ENCODE assay signal across 1 cellular context in the genomic region with DNA sequence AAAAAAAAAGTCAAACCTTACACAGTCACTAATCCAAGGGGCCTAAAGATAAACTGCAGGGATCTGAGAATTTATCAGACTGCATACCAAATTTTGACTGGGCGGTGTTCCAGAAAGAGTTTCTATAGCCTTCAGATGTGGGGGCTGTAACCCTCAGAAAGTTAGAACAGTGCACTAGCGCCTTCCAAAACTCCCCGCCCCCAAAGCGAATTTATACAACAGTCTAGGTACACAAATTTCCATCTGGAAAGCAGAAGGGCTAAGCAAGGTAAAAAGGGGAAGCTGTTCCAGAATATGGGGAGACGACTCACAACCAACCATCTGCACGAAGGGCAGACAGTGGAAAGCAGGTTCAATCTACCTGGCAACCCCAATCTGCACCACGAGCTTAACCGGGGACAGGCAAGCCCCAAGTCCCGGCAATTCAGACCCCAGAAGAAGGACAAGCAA.
TF ChIP-seq lines count a peak whose summit lies in the region.

No MANE protein-coding gene starts in this region.

TF ChIP-seq in H1, 55 proteins besides CTCF, POLR2A, EP300 and RAD21 (continued from another document):
- TF ChIP-seq, protein P1, sequence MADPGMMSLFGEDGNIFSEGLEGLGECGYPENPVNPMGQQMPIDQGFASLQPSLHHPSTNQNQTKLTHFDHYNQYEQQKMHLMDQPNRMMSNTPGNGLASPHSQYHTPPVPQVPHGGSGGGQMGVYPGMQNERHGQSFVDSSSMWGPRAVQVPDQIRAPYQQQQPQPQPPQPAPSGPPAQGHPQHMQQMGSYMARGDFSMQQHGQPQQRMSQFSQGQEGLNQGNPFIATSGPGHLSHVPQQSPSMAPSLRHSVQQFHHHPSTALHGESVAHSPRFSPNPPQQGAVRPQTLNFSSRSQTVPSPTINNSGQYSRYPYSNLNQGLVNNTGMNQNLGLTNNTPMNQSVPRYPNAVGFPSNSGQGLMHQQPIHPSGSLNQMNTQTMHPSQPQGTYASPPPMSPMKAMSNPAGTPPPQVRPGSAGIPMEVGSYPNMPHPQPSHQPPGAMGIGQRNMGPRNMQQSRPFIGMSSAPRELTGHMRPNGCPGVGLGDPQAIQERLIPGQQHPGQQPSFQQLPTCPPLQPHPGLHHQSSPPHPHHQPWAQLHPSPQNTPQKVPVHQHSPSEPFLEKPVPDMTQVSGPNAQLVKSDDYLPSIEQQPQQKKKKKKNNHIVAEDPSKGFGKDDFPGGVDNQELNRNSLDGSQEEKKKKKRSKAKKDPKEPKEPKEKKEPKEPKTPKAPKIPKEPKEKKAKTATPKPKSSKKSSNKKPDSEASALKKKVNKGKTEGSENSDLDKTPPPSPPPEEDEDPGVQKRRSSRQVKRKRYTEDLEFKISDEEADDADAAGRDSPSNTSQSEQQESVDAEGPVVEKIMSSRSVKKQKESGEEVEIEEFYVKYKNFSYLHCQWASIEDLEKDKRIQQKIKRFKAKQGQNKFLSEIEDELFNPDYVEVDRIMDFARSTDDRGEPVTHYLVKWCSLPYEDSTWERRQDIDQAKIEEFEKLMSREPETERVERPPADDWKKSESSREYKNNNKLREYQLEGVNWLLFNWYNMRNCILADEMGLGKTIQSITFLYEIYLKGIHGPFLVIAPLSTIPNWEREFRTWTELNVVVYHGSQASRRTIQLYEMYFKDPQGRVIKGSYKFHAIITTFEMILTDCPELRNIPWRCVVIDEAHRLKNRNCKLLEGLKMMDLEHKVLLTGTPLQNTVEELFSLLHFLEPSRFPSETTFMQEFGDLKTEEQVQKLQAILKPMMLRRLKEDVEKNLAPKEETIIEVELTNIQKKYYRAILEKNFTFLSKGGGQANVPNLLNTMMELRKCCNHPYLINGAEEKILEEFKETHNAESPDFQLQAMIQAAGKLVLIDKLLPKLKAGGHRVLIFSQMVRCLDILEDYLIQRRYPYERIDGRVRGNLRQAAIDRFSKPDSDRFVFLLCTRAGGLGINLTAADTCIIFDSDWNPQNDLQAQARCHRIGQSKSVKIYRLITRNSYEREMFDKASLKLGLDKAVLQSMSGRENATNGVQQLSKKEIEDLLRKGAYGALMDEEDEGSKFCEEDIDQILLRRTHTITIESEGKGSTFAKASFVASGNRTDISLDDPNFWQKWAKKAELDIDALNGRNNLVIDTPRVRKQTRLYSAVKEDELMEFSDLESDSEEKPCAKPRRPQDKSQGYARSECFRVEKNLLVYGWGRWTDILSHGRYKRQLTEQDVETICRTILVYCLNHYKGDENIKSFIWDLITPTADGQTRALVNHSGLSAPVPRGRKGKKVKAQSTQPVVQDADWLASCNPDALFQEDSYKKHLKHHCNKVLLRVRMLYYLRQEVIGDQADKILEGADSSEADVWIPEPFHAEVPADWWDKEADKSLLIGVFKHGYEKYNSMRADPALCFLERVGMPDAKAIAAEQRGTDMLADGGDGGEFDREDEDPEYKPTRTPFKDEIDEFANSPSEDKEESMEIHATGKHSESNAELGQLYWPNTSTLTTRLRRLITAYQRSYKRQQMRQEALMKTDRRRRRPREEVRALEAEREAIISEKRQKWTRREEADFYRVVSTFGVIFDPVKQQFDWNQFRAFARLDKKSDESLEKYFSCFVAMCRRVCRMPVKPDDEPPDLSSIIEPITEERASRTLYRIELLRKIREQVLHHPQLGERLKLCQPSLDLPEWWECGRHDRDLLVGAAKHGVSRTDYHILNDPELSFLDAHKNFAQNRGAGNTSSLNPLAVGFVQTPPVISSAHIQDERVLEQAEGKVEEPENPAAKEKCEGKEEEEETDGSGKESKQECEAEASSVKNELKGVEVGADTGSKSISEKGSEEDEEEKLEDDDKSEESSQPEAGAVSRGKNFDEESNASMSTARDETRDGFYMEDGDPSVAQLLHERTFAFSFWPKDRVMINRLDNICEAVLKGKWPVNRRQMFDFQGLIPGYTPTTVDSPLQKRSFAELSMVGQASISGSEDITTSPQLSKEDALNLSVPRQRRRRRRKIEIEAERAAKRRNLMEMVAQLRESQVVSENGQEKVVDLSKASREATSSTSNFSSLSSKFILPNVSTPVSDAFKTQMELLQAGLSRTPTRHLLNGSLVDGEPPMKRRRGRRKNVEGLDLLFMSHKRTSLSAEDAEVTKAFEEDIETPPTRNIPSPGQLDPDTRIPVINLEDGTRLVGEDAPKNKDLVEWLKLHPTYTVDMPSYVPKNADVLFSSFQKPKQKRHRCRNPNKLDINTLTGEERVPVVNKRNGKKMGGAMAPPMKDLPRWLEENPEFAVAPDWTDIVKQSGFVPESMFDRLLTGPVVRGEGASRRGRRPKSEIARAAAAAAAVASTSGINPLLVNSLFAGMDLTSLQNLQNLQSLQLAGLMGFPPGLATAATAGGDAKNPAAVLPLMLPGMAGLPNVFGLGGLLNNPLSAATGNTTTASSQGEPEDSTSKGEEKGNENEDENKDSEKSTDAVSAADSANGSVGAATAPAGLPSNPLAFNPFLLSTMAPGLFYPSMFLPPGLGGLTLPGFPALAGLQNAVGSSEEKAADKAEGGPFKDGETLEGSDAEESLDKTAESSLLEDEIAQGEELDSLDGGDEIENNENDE (IDR thresholded peaks at IDR 0.05; ENCODE audit: insufficient replicate concordance, low read length) = no peak
- no peak for TF ChIP-seq TAF1 (IDR thresholded peaks at IDR 0.05; ENCODE audit: low read depth, low read length)
- no peak for TF ChIP-seq BRCA1 (IDR thresholded peaks at IDR 0.05; ENCODE audit: low read depth, low read length)
- TF ChIP-seq TAF7 (optimal IDR thresholded peaks at IDR 0.05; ENCODE audit: borderline replicate concordance, low read depth, low read length) = no peak
- no peak for TF ChIP-seq TBP (IDR thresholded peaks at IDR 0.05; ENCODE audit: low read depth, low read length)
- TF ChIP-seq, protein P2, sequence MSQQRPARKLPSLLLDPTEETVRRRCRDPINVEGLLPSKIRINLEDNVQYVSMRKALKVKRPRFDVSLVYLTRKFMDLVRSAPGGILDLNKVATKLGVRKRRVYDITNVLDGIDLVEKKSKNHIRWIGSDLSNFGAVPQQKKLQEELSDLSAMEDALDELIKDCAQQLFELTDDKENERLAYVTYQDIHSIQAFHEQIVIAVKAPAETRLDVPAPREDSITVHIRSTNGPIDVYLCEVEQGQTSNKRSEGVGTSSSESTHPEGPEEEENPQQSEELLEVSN (IDR thresholded peaks at IDR 0.05) = no peak
- no peak for TF ChIP-seq ATF2 (IDR thresholded peaks at IDR 0.05; ENCODE audit: low read length)
- TF ChIP-seq BACH1 (IDR thresholded peaks at IDR 0.05; ENCODE audit: low read length) = no peak
- TF ChIP-seq NANOG (IDR thresholded peaks at IDR 0.05; ENCODE audit: insufficient read depth, low read depth, low read length, poor library complexity, severe bottlenecking) = no peak
- no peak for TF ChIP-seq TCF12 (IDR thresholded peaks at IDR 0.05; ENCODE audit: low read depth, low read length)
